In genomic region chr16:67490330-67491096, GRCh38 we compare ENCODE assay signal across 11 cellular contexts. TPM values are rescaled to one million over a fixed set of nuclear protein-coding genes. Genes with fewer than 3 reads are reported as not detected.
A peak's percentile ranks its signal among the peaks of the same experiment; 100 is the strongest.
DNase-seq lines count a peak whose midpoint lies in the region; ATAC-seq and TF ChIP-seq lines count a peak whose summit lies in the region.
"Had no signal": no experiment of that assay in that cellular context is flagged by ENCODE, and none has a peak within 500 bp of the region (broad histone marks: within the 10 kb centered on the region; RNA-seq: fewer than 3 reads in every experiment).

No MANE protein-coding gene starts in this region.

- no peak overlapping the region for H3K18ac ChIP-seq in IMR-90 (ENCODE audit: low read depth, low read length)

- H3K4me1 ChIP-seq in ACC112 (ENCODE audit: control insufficient read depth, insufficient read depth, low read length, unreplicated experiment) (peaks cover 30% of the 10 kb centered on the region), IMR-90 (ENCODE audit: control insufficient read depth, insufficient read depth, low read length) (peaks cover 5% of the 10 kb centered on the region)

- H4K8ac ChIP-seq in IMR-90 (ENCODE audit: low read depth in 2 of 2, low read length in 2 of 2), result no peak overlapping the region

- DNase-seq in IMR-90 (peak; percentile 72), medulla oblongata (ENCODE audit: extremely low spot score) (peak; percentile 31), NCI-H524 treated with DMSO at 0.1 percent for 48 hours (lab: John Stamatoyannopoulos, UW) (no peak), left lobe of liver (ENCODE audit: low spot score) (no peak), glutamatergic neuron (no peak), hypothalamus (lab: John Stamatoyannopoulos, UW) (no peak)
- no peak for DNase-seq in activated naive CD8-positive, alpha-beta T cell treated with anti-CD3 and anti-CD28 coated beads, Interleukin-2, amount 50 U/mL, for 24 hours
- DNase-seq: anterior cingulate cortex had no signal

- no peak overlapping the region for H2BK120ac ChIP-seq in IMR-90 (ENCODE audit: low read depth, low read length)

- peak overlapping the region; percentile 56; the same call in 1 of the 2 replicates for H3K23ac ChIP-seq in IMR-90 (ENCODE audit: low read depth, low read length)

- no peak overlapping the region; the same call in 2 of the 3 replicates for H2BK15ac ChIP-seq in IMR-90 (ENCODE audit: low read depth, low read length)

- no peaks in the 10 kb centered on the region for H3K9me3 Mint-ChIP-seq in activated naive CD8-positive, alpha-beta T cell treated with anti-CD3 and anti-CD28 coated beads, Interleukin-2, amount 50 U/mL, for 24 hours
- H3K9me3 Mint-ChIP-seq in glutamatergic neuron (ENCODE audit: unreplicated experiment), result no peaks in the 10 kb centered on the region
- H3K9me3 Mint-ChIP-seq: nephron had no signal

- no peaks in the 10 kb centered on the region for H3K9me1 ChIP-seq in IMR-90 (ENCODE audit: insufficient read depth, low read length)

- no peak overlapping the region for H3K4me3 Mint-ChIP-seq in activated naive CD8-positive, alpha-beta T cell treated with anti-CD3 and anti-CD28 coated beads, Interleukin-2, amount 50 U/mL, for 24 hours
- H3K4me3 Mint-ChIP-seq in glutamatergic neuron (ENCODE audit: unreplicated experiment), result no peak overlapping the region
- H3K4me3 Mint-ChIP-seq: nephron had no signal

- H2BK5ac ChIP-seq in IMR-90 (ENCODE audit: low read depth, low read length, poor library complexity, severe bottlenecking), result no peak overlapping the region

- no peaks in the 10 kb centered on the region for H3K79me2 ChIP-seq in ACC112 (ENCODE audit: control insufficient read depth, insufficient read depth, low read length, unreplicated experiment)

- intact Hi-C loops in IMR-90 (cut with micrococcal nuclease), result no loop called here

- TF ChIP-seq CTCF in IMR-90 (conservative IDR thresholded peaks at IDR 0.05; ENCODE audit: low read depth, low read length) (no peak), glutamatergic neuron (IDR thresholded peaks at IDR 0.05; ENCODE audit: partially characterized antibody, unreplicated experiment) (no peak)

- peak overlapping the region; percentile 55; the same call in 1 of the 2 replicates for H3K4me2 ChIP-seq in IMR-90 (ENCODE audit: low read depth, low read length)

- no peak for TF ChIP-seq RAD21 in IMR-90 (IDR thresholded peaks at IDR 0.05; ENCODE audit: low read length)

- no peak overlapping the region for H2AFZ ChIP-seq in ACC112 (ENCODE audit: low read length, unreplicated experiment)
- H2AFZ ChIP-seq in IMR-90 (replicated peaks; ENCODE audit: low read length, poor library complexity), result no peak overlapping the region

- ATAC-seq in IMR-90 (ENCODE audit: low read depth), result peak; percentile 66
- ATAC-seq in activated naive CD8-positive, alpha-beta T cell treated with anti-CD3 and anti-CD28 coated beads, Interleukin-2, amount 50 U/mL, for 24 hours, result no peak
- no peak for ATAC-seq in left lobe of liver

- H3K79me1 ChIP-seq in IMR-90 (ENCODE audit: low read depth in 1 of 2, low read length in 2 of 2), result no peaks in the 10 kb centered on the region

- H4K20me1 ChIP-seq in IMR-90 (ENCODE audit: insufficient read depth, low read length), result no peaks in the 10 kb centered on the region

- peak overlapping the region; percentile 5; the same call in 1 of the 2 replicates for H3K27ac ChIP-seq in ACC112 (ENCODE audit: low read depth, low read length)
- H3K27ac ChIP-seq in IMR-90 (ENCODE audit: insufficient read depth, low read length), result no peak overlapping the region

- BruUV-seq in IMR-90 (replicated peaks; lab: Mats Ljungman, UMichigan), result no TSS peak

- in situ Hi-C loops in IMR-90 (cut with MboI; ENCODE audit: low sequenced_read_pairs), result no loop called here

- H3K36me3 ChIP-seq in ACC112 (ENCODE audit: insufficient read depth, low read length), result no peaks in the 10 kb centered on the region
- no peaks in the 10 kb centered on the region for H3K36me3 ChIP-seq in IMR-90 (ENCODE audit: control insufficient read depth, insufficient read depth, low read length)

- dilution Hi-C loops in IMR-90 (cut with HindIII; ENCODE audit: low sequenced_read_pairs, unreplicated experiment), result no loop called here

- POLR2A ChIA-PET in IMR-90 (lab: Charles Lee; ENCODE audit: unreplicated experiment), result no interaction called here

- TF ChIP-seq POLR2A in IMR-90 (IDR thresholded peaks at IDR 0.05; ENCODE audit: low read depth, low read length), result no peak

- 0 out of 2 replicates have a peak overlapping the region, but pooled peaks have one; percentile 7 for H3K14ac ChIP-seq in IMR-90 (replicated peaks; ENCODE audit: low read depth, low read length)

- H3K36me3 Mint-ChIP-seq in activated naive CD8-positive, alpha-beta T cell treated with anti-CD3 and anti-CD28 coated beads, Interleukin-2, amount 50 U/mL, for 24 hours (ENCODE audit: low read depth), result peaks cover 2% of the 10 kb centered on the region
- peaks cover 6% of the 10 kb centered on the region for H3K36me3 Mint-ChIP-seq in glutamatergic neuron (ENCODE audit: unreplicated experiment)

- H2BK20ac ChIP-seq in IMR-90 (ENCODE audit: low read depth, low read length), result no peak overlapping the region

- CTCF ChIA-PET in IMR-90 (lab: Yijun Ruan, JAX), result interaction anchor here (1.2 to 2.2 kb wide), 3 partner anchors 9 to 150 kb away, joined by 4 to 9 read pairs (median 5); partner anchors contain the start of gene ATP6V0D1

- H3K27ac Mint-ChIP-seq in activated naive CD8-positive, alpha-beta T cell treated with anti-CD3 and anti-CD28 coated beads, Interleukin-2, amount 50 U/mL, for 24 hours, result peak overlapping the region; percentile 8
- H3K27ac Mint-ChIP-seq in glutamatergic neuron (ENCODE audit: unreplicated experiment), result no peak overlapping the region
- H3K27ac Mint-ChIP-seq: nephron had no signal

- no peaks in the 10 kb centered on the region for H3K27me3 Mint-ChIP-seq in activated naive CD8-positive, alpha-beta T cell treated with anti-CD3 and anti-CD28 coated beads, Interleukin-2, amount 50 U/mL, for 24 hours
- peaks cover 4% of the 10 kb centered on the region for H3K27me3 Mint-ChIP-seq in glutamatergic neuron (ENCODE audit: unreplicated experiment)

- no CpG with 5 or more reads among the region's 9 CpGs for WGBS in IMR-90 (ENCODE audit: extremely low coverage in 2 of 2, insufficient read length in 1 of 2), 2 experiments

- H2AK5ac ChIP-seq in IMR-90 (ENCODE audit: low read depth, low read length), result no peak overlapping the region

- no peak overlapping the region for H2AK9ac ChIP-seq in IMR-90 (replicated peaks; ENCODE audit: low read depth, low read length, poor library complexity)

- H3K9ac ChIP-seq in IMR-90 (ENCODE audit: low read depth, low read length), result no peak overlapping the region; the same call in 1 of the 2 replicates

- no peak overlapping the region for H4K5ac ChIP-seq in IMR-90 (ENCODE audit: low read depth, low read length)

- H3K4me3 ChIP-seq in ACC112 (ENCODE audit: low read depth, low read length), result no peak overlapping the region
- H3K4me3 ChIP-seq in IMR-90 (ENCODE audit: insufficient read depth, low read depth, low read length), result no peak overlapping the region
- H3K4me3 ChIP-seq: skin epidermis had no signal

- H3K27me3 ChIP-seq in ACC112 (ENCODE audit: insufficient read depth, low read length) (no peaks in the 10 kb centered on the region), IMR-90 (ENCODE audit: control insufficient read depth, insufficient read depth, low read length) (no peaks in the 10 kb centered on the region)

- H3K9me3 ChIP-seq in IMR-90 (ENCODE audit: control insufficient read depth, insufficient read depth, low read length), result no peaks in the 10 kb centered on the region

- peaks cover 15% of the 10 kb centered on the region for H3K4me1 Mint-ChIP-seq in activated naive CD8-positive, alpha-beta T cell treated with anti-CD3 and anti-CD28 coated beads, Interleukin-2, amount 50 U/mL, for 24 hours
- H3K4me1 Mint-ChIP-seq in glutamatergic neuron (ENCODE audit: low read depth, unreplicated experiment), result peaks cover 5% of the 10 kb centered on the region
- H3K4me1 Mint-ChIP-seq: nephron had no signal

- no peak overlapping the region for H3K56ac ChIP-seq in IMR-90 (ENCODE audit: extremely low read depth, insufficient read depth, low read length)

- no peak overlapping the region for H4K91ac ChIP-seq in IMR-90 (ENCODE audit: insufficient read depth, low read depth, low read length)

- H3K4ac ChIP-seq in IMR-90 (ENCODE audit: low read depth, low read length), result no peak overlapping the region

TF ChIP-seq in IMR-90, 13 proteins besides CTCF, POLR2A, EP300 and RAD21 (continues in another document):
- TF ChIP-seq CEBPB (IDR thresholded peaks at IDR 0.05; ENCODE audit: low read depth, low read length) (peak; percentile 74), FOS (IDR thresholded peaks at IDR 0.05; ENCODE audit: low read depth, low read length) (peak; percentile 26; the same call in 1 of the 2 replicates), RFX5 (IDR thresholded peaks at IDR 0.05; ENCODE audit: low read depth, low read length) (no peak)

RNA-seq across cellular contexts. Expression of gene AGRP, which starts 7.2 kb away (rescaled TPM):
- not detected in 2 replicates for total RNA-seq in IMR-90 (2012; rRNA removed)
- polyA plus RNA-seq in IMR-90 (2012; rRNA removed), result not detected in 2 replicates
- not detected in 2 replicates for polyA plus RNA-seq in IMR-90 (2012; cell fraction: cytosol; rRNA removed)
- not detected in 2 replicates for polyA plus RNA-seq in IMR-90 (2012; cell fraction: nucleus; rRNA removed; ENCODE audit: low replicate concordance)
- not detected for total RNA-seq in left lobe of liver
- not detected for total RNA-seq in glutamatergic neuron (ENCODE audit: unreplicated experiment)

RNA-seq across cellular contexts. Expression of gene ATP6V0D1, which starts 9.6 kb away (rescaled TPM):
- total RNA-seq in IMR-90 (2012; rRNA removed) (112 and 128 TPM in 2 replicates), left lobe of liver (48.2 TPM), glutamatergic neuron (ENCODE audit: unreplicated experiment) (111 TPM)
- polyA plus RNA-seq in IMR-90 (2012; rRNA removed), result 123 and 124 TPM in 2 replicates
- polyA plus RNA-seq in IMR-90 (2012; cell fraction: cytosol; rRNA removed), result 207 and 212 TPM in 2 replicates
- 94.6 and 127 TPM in 2 replicates for polyA plus RNA-seq in IMR-90 (2012; cell fraction: nucleus; rRNA removed; ENCODE audit: low replicate concordance)

RNA-seq across cellular contexts. Expression of gene RIPOR1, which starts 38.1 kb away (rescaled TPM):
- total RNA-seq in IMR-90 (2012; rRNA removed) (9.5 and 15.8 TPM in 2 replicates), left lobe of liver (29.7 TPM), glutamatergic neuron (ENCODE audit: unreplicated experiment) (191 TPM)
- polyA plus RNA-seq in IMR-90 (2012; rRNA removed), result 33.0 and 41.3 TPM in 2 replicates
- polyA plus RNA-seq in IMR-90 (2012; cell fraction: cytosol; rRNA removed), result 26.4 and 33.2 TPM in 2 replicates
- 96.6 and 172 TPM in 2 replicates for polyA plus RNA-seq in IMR-90 (2012; cell fraction: nucleus; rRNA removed; ENCODE audit: low replicate concordance)

RNA-seq across cellular contexts. Expression of gene HSD11B2, which starts 59.6 kb away (rescaled TPM):
- not detected in 2 replicates for total RNA-seq in IMR-90 (2012; rRNA removed)
- 0.26 and 0.27 TPM in 2 replicates for polyA plus RNA-seq in IMR-90 (2012; rRNA removed)
- 0.12 TPM in 1 of 2 replicates, not detected in the other for polyA plus RNA-seq in IMR-90 (2012; cell fraction: cytosol; rRNA removed)
- 0.47 and 0.60 TPM in 2 replicates for polyA plus RNA-seq in IMR-90 (2012; cell fraction: nucleus; rRNA removed; ENCODE audit: low replicate concordance)
- total RNA-seq in left lobe of liver, result 3.1 TPM
- 6.0 TPM for total RNA-seq in glutamatergic neuron (ENCODE audit: unreplicated experiment)

Comparison
In these comparisons a context has a peak if more than half of its experiments do, and no peak if none do; other contexts are left out.
1. DNase-seq: peak in IMR-90 (single experiment) and medulla oblongata (single experiment); none in activated naive CD8-positive, alpha-beta T cell treated with anti-CD3 and anti-CD28 coated beads, Interleukin-2, amount 50 U/mL, for 24 hours (single experiment), NCI-H524 treated with DMSO at 0.1 percent for 48 hours (single experiment), left lobe of liver (single experiment), glutamatergic neuron (single experiment) and hypothalamus (0 of 51).